Comparison of ENCODE assay signal across 20 cellular contexts in genomic region chr9:7130421-7130820, GRCh38.
"Had no signal": no experiment of that assay in that cellular context is flagged by ENCODE, and none has a peak within 500 bp of the region (broad histone marks: within the 10 kb centered on the region; RNA-seq: fewer than 3 reads in every experiment).

No MANE protein-coding gene starts in this region.

- H3K36me3 ChIP-seq: prostate gland, right atrium auricular region had no signal

- DNase-seq: effector memory CD8-positive, alpha-beta T cell; erythroblast; foreskin keratinocyte; hippocampal formation; mammary epithelial cell; occipital lobe; sigmoid colon; stimulated activated CD4-positive, alpha-beta T cell treated with anti-CD3 and anti-CD28 coated beads, Interleukin-2, amount 100 ng/mL, for 24 hours; stimulated activated CD4-positive, alpha-beta T cell treated with anti-CD3 and anti-CD28 coated beads, Interleukin-4, amount 100 ng/mL, for 4 hours; stimulated activated naive CD4-positive, alpha-beta T cell; stomach; substantia nigra; trophoblast cell had no signal

- ATAC-seq: effector memory CD8-positive, alpha-beta T cell; foreskin keratinocyte; left lobe of liver; natural killer cell treated with Interleukin-12 subunit alpha and Interleukin-12 subunit beta and Interleukin-15 and Interleukin-18, amount 100 ng/mL, for 72 hours had no signal

- H3K9me3 ChIP-seq: prostate gland, right atrium auricular region, sigmoid colon, stomach, thoracic aorta had no signal

- H3K4me1 ChIP-seq: foreskin keratinocyte, parathyroid adenoma, prostate gland, right atrium auricular region, sigmoid colon had no signal

- H3K27me3 ChIP-seq: foreskin keratinocyte, right atrium auricular region, sigmoid colon, stomach had no signal

- H3K27ac ChIP-seq: foreskin keratinocyte, parathyroid adenoma, prostate gland, right atrium auricular region, sigmoid colon, skin epidermis, stomach, thoracic aorta had no signal

- H3K4me3 ChIP-seq: prostate gland, right atrium auricular region, sigmoid colon, skin epidermis, stomach, thoracic aorta had no signal
